ENCODE assay signal across 1 cellular context in genomic region chr1:41388517-41388916, GRCh38.
TF ChIP-seq lines count a peak whose summit lies in the region.

No MANE protein-coding gene starts in this region.

TF ChIP-seq in HepG2, 621 proteins besides CTCF, POLR2A, EP300 and RAD21 (continued from another document):
- TF ChIP-seq RBM22 (optimal IDR thresholded peaks at IDR 0.05; ENCODE audit: low read length) (no peak), CCDC6 (CRISPR knock-in tag; IDR thresholded peaks at IDR 0.05) (no peak), BRF2 (CRISPR knock-in tag; IDR thresholded peaks at IDR 0.05) (no peak), ZNF331 (CRISPR knock-in tag; IDR thresholded peaks at IDR 0.05) (no peak), MTF2 (CRISPR knock-in tag; IDR thresholded peaks at IDR 0.05; ENCODE audit: borderline replicate concordance) (no peak), ZNF775 (CRISPR knock-in tag; IDR thresholded peaks at IDR 0.05; ENCODE audit: borderline replicate concordance) (no peak), HMG20B (CRISPR knock-in tag; conservative IDR thresholded peaks at IDR 0.05) (no peak), ZBTB37 (CRISPR knock-in tag; IDR thresholded peaks at IDR 0.05) (no peak), PAWR (CRISPR knock-in tag; IDR thresholded peaks at IDR 0.05; ENCODE audit: borderline replicate concordance) (no peak), ZNF737 (CRISPR knock-in tag; IDR thresholded peaks at IDR 0.05; ENCODE audit: borderline replicate concordance) (no peak)
